ENCODE assay signal across 17 cellular contexts in genomic region chr1:2573250-2573649, GRCh38. TPM values are rescaled to one million over a fixed set of nuclear protein-coding genes. Genes with fewer than 3 reads are reported as not detected.
DNase-seq lines count a peak whose midpoint lies in the region; ATAC-seq and TF ChIP-seq lines count a peak whose summit lies in the region.
"Had no signal": no experiment of that assay in that cellular context is flagged by ENCODE, and none has a peak within 500 bp of the region (broad histone marks: within the 10 kb centered on the region; RNA-seq: fewer than 3 reads in every experiment).

No MANE protein-coding gene starts in this region.

- H3K9me3 ChIP-seq in HEK293 (ENCODE audit: control insufficient read depth, insufficient read depth, low read depth, low read length): no peaks in the 10 kb centered on the region

- H3K36me3 ChIP-seq in HEK293 (ENCODE audit: control insufficient read depth in 2 of 2, insufficient read depth in 1 of 2, low read length in 2 of 2): no peaks in the 10 kb centered on the region
- H3K36me3 ChIP-seq: BLaER1 had no signal

- H3K27me3 Mint-ChIP-seq in activated T-cell treated with anti-CD3 and anti-CD28 coated beads, Interleukin-2, amount 50 U/mL, for 72 hours (ENCODE audit: low read depth): no peaks in the 10 kb centered on the region
- H3K27me3 Mint-ChIP-seq in activated T-cell treated with anti-CD3 and anti-CD28 coated beads, Interleukin-2, amount 50 U/mL, for 24 hours: no peaks in the 10 kb centered on the region
- H3K27me3 Mint-ChIP-seq in activated T-helper 2 cell treated with anti-CD3 and anti-CD28 coated beads, Interferon-gamma antibody, Interleukin-2, Interleukin-4, amounts not matched to agents 10 μg/mL and 5 μg/mL and 100 μg/mL, durations not matched to agents 14 hours and 24 hours and 36 hours (ENCODE audit: low read depth): no peaks in the 10 kb centered on the region
- H3K27me3 Mint-ChIP-seq in memory B cell (no peaks in the 10 kb centered on the region), MCF 10A (ENCODE audit: insufficient read depth, unreplicated experiment) (peaks cover 23% of the 10 kb centered on the region)
- no peaks in the 10 kb centered on the region for H3K27me3 Mint-ChIP-seq in naive thymus-derived CD8-positive, alpha-beta T cell
- H3K27me3 Mint-ChIP-seq: CD4-positive, alpha-beta memory T cell had no signal

- no peak overlapping the region for H3K4me3 Mint-ChIP-seq in activated T-cell treated with anti-CD3 and anti-CD28 coated beads, Interleukin-2, amount 50 U/mL, for 72 hours
- no peak overlapping the region for H3K4me3 Mint-ChIP-seq in activated T-cell treated with anti-CD3 and anti-CD28 coated beads, Interleukin-2, amount 50 U/mL, for 24 hours
- no peak overlapping the region for H3K4me3 Mint-ChIP-seq in activated T-helper 2 cell treated with anti-CD3 and anti-CD28 coated beads, Interferon-gamma antibody, Interleukin-2, Interleukin-4, amounts not matched to agents 10 μg/mL and 5 μg/mL and 100 μg/mL, durations not matched to agents 14 hours and 24 hours and 36 hours (ENCODE audit: low read depth)
- H3K4me3 Mint-ChIP-seq in memory B cell (no peak overlapping the region), MCF 10A (ENCODE audit: unreplicated experiment) (no peak overlapping the region)
- H3K4me3 Mint-ChIP-seq in naive thymus-derived CD8-positive, alpha-beta T cell: no peak overlapping the region
- H3K4me3 Mint-ChIP-seq: H9 had no signal

- POLR2A ChIA-PET in HEK293 (lab: Yijun Ruan, JAX) (no interaction called here), MCF 10A (lab: Yijun Ruan, JAX) (no interaction called here)
- POLR2A ChIA-PET in naive thymus-derived CD8-positive, alpha-beta T cell (lab: Charles Lee): interaction anchor here (1.2 to 5.7 kb wide), 5 partner anchors 11 to 47 kb away, joined by 3 to 38 read pairs (median 7); partner anchors contain the start of genes PRXL2B and TNFRSF14

- H3K4me1 Mint-ChIP-seq in activated T-cell treated with anti-CD3 and anti-CD28 coated beads, Interleukin-2, amount 50 U/mL, for 72 hours (ENCODE audit: low read depth): peaks cover 22% of the 10 kb centered on the region
- peaks cover 22% of the 10 kb centered on the region for H3K4me1 Mint-ChIP-seq in activated T-cell treated with anti-CD3 and anti-CD28 coated beads, Interleukin-2, amount 50 U/mL, for 24 hours (ENCODE audit: low read depth)
- H3K4me1 Mint-ChIP-seq in activated T-helper 2 cell treated with anti-CD3 and anti-CD28 coated beads, Interferon-gamma antibody, Interleukin-2, Interleukin-4, amounts not matched to agents 10 μg/mL and 5 μg/mL and 100 μg/mL, durations not matched to agents 14 hours and 24 hours and 36 hours (ENCODE audit: low read depth): peaks cover 15% of the 10 kb centered on the region
- H3K4me1 Mint-ChIP-seq in memory B cell (peaks cover 22% of the 10 kb centered on the region), MCF 10A (ENCODE audit: insufficient read depth, unreplicated experiment) (no peaks in the 10 kb centered on the region)
- peaks cover 2 to 37% (median 29%) of the 10 kb centered on the region in 4 donors for H3K4me1 Mint-ChIP-seq in naive thymus-derived CD8-positive, alpha-beta T cell

- H3K9me3 Mint-ChIP-seq in activated T-cell treated with anti-CD3 and anti-CD28 coated beads, Interleukin-2, amount 50 U/mL, for 72 hours: peaks cover 13 to 19% of the 10 kb centered on the region in 2 donors
- H3K9me3 Mint-ChIP-seq in activated T-cell treated with anti-CD3 and anti-CD28 coated beads, Interleukin-2, amount 50 U/mL, for 24 hours: peaks cover 18% of the 10 kb centered on the region
- peaks cover 29% of the 10 kb centered on the region for H3K9me3 Mint-ChIP-seq in activated T-helper 2 cell treated with anti-CD3 and anti-CD28 coated beads, Interferon-gamma antibody, Interleukin-2, Interleukin-4, amounts not matched to agents 10 μg/mL and 5 μg/mL and 100 μg/mL, durations not matched to agents 14 hours and 24 hours and 36 hours
- peaks cover 14% of the 10 kb centered on the region for H3K9me3 Mint-ChIP-seq in memory B cell
- H3K9me3 Mint-ChIP-seq in naive thymus-derived CD8-positive, alpha-beta T cell: peaks cover 0 to 14% (median 5%) of the 10 kb centered on the region in 9 donors
- peaks cover 10% of the 10 kb centered on the region for H3K9me3 Mint-ChIP-seq in MCF 10A (ENCODE audit: unreplicated experiment)

- H3K4me3 ChIP-seq in HEK293 (ENCODE audit: low read depth, low read length): no peak overlapping the region
- H3K4me3 ChIP-seq: A549, BLaER1 had no signal

- DNase-seq in activated T-cell treated with anti-CD3 and anti-CD28 coated beads, Interleukin-2, amount 50 U/mL, for 72 hours: no peak
- no peak for DNase-seq in activated T-cell treated with anti-CD3 and anti-CD28 coated beads, Interleukin-2, amount 50 U/mL, for 24 hours
- no peak for DNase-seq in activated T-helper 2 cell treated with anti-CD3 and anti-CD28 coated beads, Interferon-gamma antibody, Interleukin-2, Interleukin-4, amounts not matched to agents 10 μg/mL and 5 μg/mL and 100 μg/mL, durations not matched to agents 14 hours and 24 hours and 36 hours (ENCODE audit: low spot score)
- no peak for DNase-seq in memory B cell (ENCODE audit: low spot score in 2 of 2)
- no peak for DNase-seq in activated CD4-positive, alpha-beta T cell treated with anti-CD3 and anti-CD28 coated beads, Interleukin-2, amount 50 U/mL, for 48 hours
- no peak for DNase-seq in naive thymus-derived CD8-positive, alpha-beta T cell
- no peak for DNase-seq in MCF 10A (ENCODE audit: unreplicated experiment)
- DNase-seq: CD4-positive, alpha-beta memory T cell; DMS79 treated with DMSO at 0.1 percent for 48 hours; GF-D8; H9 had no signal

- H3K4me1 ChIP-seq in HEK293 (ENCODE audit: control insufficient read depth, insufficient read depth, low read length): no peaks in the 10 kb centered on the region
- H3K4me1 ChIP-seq: A549 had no signal

- BruUV-seq in MCF 10A (replicated peaks; lab: Mats Ljungman, UMichigan): no TSS peak

- intact Hi-C loops in activated T-helper 2 cell treated with anti-CD3 and anti-CD28 coated beads, Interferon-gamma antibody, Interleukin-2, Interleukin-4, amounts not matched to agents 10 μg/mL and 5 μg/mL and 100 μg/mL, durations not matched to agents 14 hours and 24 hours and 36 hours (cut with micrococcal nuclease): no loop called here
- intact Hi-C loops in MCF 10A (cut with micrococcal nuclease): no loop called here

- TF ChIP-seq CTCF in HEK293 (tag by site-specific recombination; IDR thresholded peaks at IDR 0.05): no peak
- TF ChIP-seq CTCF in MCF 10A (IDR thresholded peaks at IDR 0.05; ENCODE audit: unreplicated experiment): no peak

- ATAC-seq in activated T-cell treated with anti-CD3 and anti-CD28 coated beads, Interleukin-2, amount 50 U/mL, for 72 hours (replicated peaks in 1 of 2): no peak
- no peak for ATAC-seq in memory B cell (ENCODE audit: low read depth)
- no peak for ATAC-seq in naive thymus-derived CD8-positive, alpha-beta T cell
- ATAC-seq: A549 had no signal

- H3K27ac ChIP-seq in HEK293 (ENCODE audit: extremely low read depth, low read depth, low read length): no peak overlapping the region
- H3K27ac ChIP-seq: 22Rv1, A549, BLaER1 had no signal

- H3K36me3 Mint-ChIP-seq in activated T-cell treated with anti-CD3 and anti-CD28 coated beads, Interleukin-2, amount 50 U/mL, for 72 hours (ENCODE audit: insufficient read depth in 2 of 2): peaks cover 19 to 20% of the 10 kb centered on the region in 2 donors
- no peaks in the 10 kb centered on the region for H3K36me3 Mint-ChIP-seq in activated T-cell treated with anti-CD3 and anti-CD28 coated beads, Interleukin-2, amount 50 U/mL, for 24 hours (ENCODE audit: low read depth)
- peaks cover 22% of the 10 kb centered on the region for H3K36me3 Mint-ChIP-seq in activated T-helper 2 cell treated with anti-CD3 and anti-CD28 coated beads, Interferon-gamma antibody, Interleukin-2, Interleukin-4, amounts not matched to agents 10 μg/mL and 5 μg/mL and 100 μg/mL, durations not matched to agents 14 hours and 24 hours and 36 hours (ENCODE audit: low read depth)
- H3K36me3 Mint-ChIP-seq in memory B cell (peaks cover 7% of the 10 kb centered on the region), MCF 10A (ENCODE audit: insufficient read depth, unreplicated experiment) (no peaks in the 10 kb centered on the region)
- peaks cover 0 to 16% (median 0%) of the 10 kb centered on the region in 3 donors for H3K36me3 Mint-ChIP-seq in naive thymus-derived CD8-positive, alpha-beta T cell

- CTCF ChIA-PET in HEK293 (lab: Yijun Ruan, JAX) (interaction anchor here (1.0 kb wide), 1 partner anchor 12 kb away, joined by 3 read pairs; no protein-coding TSS in a partner anchor), MCF 10A (lab: Yijun Ruan, JAX) (no interaction called here)

- peak overlapping the region; percentile 13 for H3K27ac Mint-ChIP-seq in activated T-cell treated with anti-CD3 and anti-CD28 coated beads, Interleukin-2, amount 50 U/mL, for 72 hours
- H3K27ac Mint-ChIP-seq in activated T-cell treated with anti-CD3 and anti-CD28 coated beads, Interleukin-2, amount 50 U/mL, for 24 hours: no peak overlapping the region
- H3K27ac Mint-ChIP-seq in activated T-helper 2 cell treated with anti-CD3 and anti-CD28 coated beads, Interferon-gamma antibody, Interleukin-2, Interleukin-4, amounts not matched to agents 10 μg/mL and 5 μg/mL and 100 μg/mL, durations not matched to agents 14 hours and 24 hours and 36 hours: peak overlapping the region; percentile 2
- H3K27ac Mint-ChIP-seq in memory B cell: peak overlapping the region; percentile 51
- peak overlapping the region in 3 of 10 donors; percentile 11 to 74 (median 18) for H3K27ac Mint-ChIP-seq in naive thymus-derived CD8-positive, alpha-beta T cell
- no peak overlapping the region for H3K27ac Mint-ChIP-seq in MCF 10A (ENCODE audit: low read depth, unreplicated experiment)
- H3K27ac Mint-ChIP-seq: H9 had no signal

RNA-seq across cellular contexts. Expression of gene PRXL2B, which starts 13.3 kb away (rescaled TPM):
- total RNA-seq in activated T-cell treated with anti-CD3 and anti-CD28 coated beads, Interleukin-2, amount 50 U/mL, for 72 hours: 10 to 100 TPM; 34.8 to 39.2 TPM
- total RNA-seq in activated T-helper 2 cell treated with anti-CD3 and anti-CD28 coated beads, Interferon-gamma antibody, Interleukin-2, Interleukin-4, amounts not matched to agents 10 μg/mL and 5 μg/mL and 100 μg/mL, durations not matched to agents 14 hours and 24 hours and 36 hours: 26.5 and 28.4 TPM in 2 replicates
- total RNA-seq in naive thymus-derived CD8-positive, alpha-beta T cell: 10 to 100 TPM; 39.6 to 45.4 TPM
- 10 to 100 TPM; 20.6 to 37.5 (median 27.4) TPM for polyA plus RNA-seq in naive thymus-derived CD8-positive, alpha-beta T cell
- 10.3 and 12.6 TPM in 2 replicates for total RNA-seq in MCF 10A (2022)

RNA-seq across cellular contexts. Expression of gene TNFRSF14, which starts 17.1 kb away (rescaled TPM):
- 100 to 1,000 TPM; 141 to 175 TPM for total RNA-seq in activated T-cell treated with anti-CD3 and anti-CD28 coated beads, Interleukin-2, amount 50 U/mL, for 72 hours
- total RNA-seq in activated T-helper 2 cell treated with anti-CD3 and anti-CD28 coated beads, Interferon-gamma antibody, Interleukin-2, Interleukin-4, amounts not matched to agents 10 μg/mL and 5 μg/mL and 100 μg/mL, durations not matched to agents 14 hours and 24 hours and 36 hours: 191 and 199 TPM in 2 replicates
- total RNA-seq in naive thymus-derived CD8-positive, alpha-beta T cell: 100 to 1,000 TPM; 187 to 190 TPM
- polyA plus RNA-seq in naive thymus-derived CD8-positive, alpha-beta T cell: 10 to 100 TPM; 45.8 to 61.6 (median 48.9) TPM
- total RNA-seq in MCF 10A (2022): 4.2 and 4.6 TPM in 2 replicates

RNA-seq across cellular contexts. Expression of gene HES5, which starts 43.2 kb away (rescaled TPM):
- total RNA-seq in activated T-cell treated with anti-CD3 and anti-CD28 coated beads, Interleukin-2, amount 50 U/mL, for 72 hours: under 1 TPM in 1 of 2 donors, not detected in 1; 0.49 TPM
- total RNA-seq in activated T-helper 2 cell treated with anti-CD3 and anti-CD28 coated beads, Interferon-gamma antibody, Interleukin-2, Interleukin-4, amounts not matched to agents 10 μg/mL and 5 μg/mL and 100 μg/mL, durations not matched to agents 14 hours and 24 hours and 36 hours: not detected in 2 replicates
- total RNA-seq in naive thymus-derived CD8-positive, alpha-beta T cell: under 1 TPM in 1 of 2 experiments, not detected in 1; 0.30 TPM
- polyA plus RNA-seq in naive thymus-derived CD8-positive, alpha-beta T cell: not detected
- not detected in 2 replicates for total RNA-seq in MCF 10A (2022)
- total RNA-seq: CD4-positive, alpha-beta memory T cell; H9 had no signal
- polyA plus RNA-seq: A549; CD14-positive monocyte; CD4-positive, alpha-beta memory T cell; H1 had no signal

RNA-seq across cellular contexts. Expression of gene PANK4, which starts 46.9 kb away (rescaled TPM):
- 10 to 100 TPM; 44.6 to 49.7 TPM for total RNA-seq in activated T-cell treated with anti-CD3 and anti-CD28 coated beads, Interleukin-2, amount 50 U/mL, for 72 hours
- total RNA-seq in activated T-helper 2 cell treated with anti-CD3 and anti-CD28 coated beads, Interferon-gamma antibody, Interleukin-2, Interleukin-4, amounts not matched to agents 10 μg/mL and 5 μg/mL and 100 μg/mL, durations not matched to agents 14 hours and 24 hours and 36 hours: 49.1 and 52.2 TPM in 2 replicates
- 100 to 1,000 TPM; 149 to 155 TPM for total RNA-seq in naive thymus-derived CD8-positive, alpha-beta T cell
- 10 to 100 TPM in 2 of 3 donors, 1 to 10 TPM in 1; 9.0 to 31.7 (median 13.4) TPM for polyA plus RNA-seq in naive thymus-derived CD8-positive, alpha-beta T cell
- 22.1 and 25.4 TPM in 2 replicates for total RNA-seq in MCF 10A (2022)

RNA-seq across cellular contexts. Expression of gene MMEL1, which starts 59.6 kb away (rescaled TPM):
- 1 to 10 TPM; 1.5 to 1.9 TPM for total RNA-seq in activated T-cell treated with anti-CD3 and anti-CD28 coated beads, Interleukin-2, amount 50 U/mL, for 72 hours
- 0.73 and 1.2 TPM in 2 replicates for total RNA-seq in activated T-helper 2 cell treated with anti-CD3 and anti-CD28 coated beads, Interferon-gamma antibody, Interleukin-2, Interleukin-4, amounts not matched to agents 10 μg/mL and 5 μg/mL and 100 μg/mL, durations not matched to agents 14 hours and 24 hours and 36 hours
- total RNA-seq in naive thymus-derived CD8-positive, alpha-beta T cell: 1 to 10 TPM; 2.5 to 3.3 TPM
- polyA plus RNA-seq in naive thymus-derived CD8-positive, alpha-beta T cell: 10 to 100 TPM in 1 of 3 donors, 1 to 10 TPM in 2; 6.0 to 18.9 (median 9.6) TPM
- total RNA-seq in MCF 10A (2022): not detected in 2 replicates
- polyA plus RNA-seq: A549 had no signal

Comparison
In these comparisons a context has a peak if more than half of its experiments do, and no peak if none do; other contexts are left out.
1. H3K27ac Mint-ChIP-seq: peak in activated T-cell treated with anti-CD3 and anti-CD28 coated beads, Interleukin-2, amount 50 U/mL, for 72 hours (single experiment), activated T-helper 2 cell treated with anti-CD3 and anti-CD28 coated beads, Interferon-gamma antibody, Interleukin-2, Interleukin-4, amounts not matched to agents 10 μg/mL and 5 μg/mL and 100 μg/mL, durations not matched to agents 14 hours and 24 hours and 36 hours (single experiment) and memory B cell (single experiment); none in activated T-cell treated with anti-CD3 and anti-CD28 coated beads, Interleukin-2, amount 50 U/mL, for 24 hours (single experiment) and MCF 10A (single experiment).
2. RNA of gene TNFRSF14, which starts 17.1 kb away (total RNA-seq): 191 to 199 TPM in activated T-helper 2 cell treated with anti-CD3 and anti-CD28 coated beads, Interferon-gamma antibody, Interleukin-2, Interleukin-4, amounts not matched to agents 10 μg/mL and 5 μg/mL and 100 μg/mL, durations not matched to agents 14 hours and 24 hours and 36 hours, 187 to 190 TPM in naive thymus-derived CD8-positive, alpha-beta T cell and 141 to 175 TPM in activated T-cell treated with anti-CD3 and anti-CD28 coated beads, Interleukin-2, amount 50 U/mL, for 72 hours; 4.2 to 4.6 TPM in MCF 10A; every median in the first group is over 10 times any median in the second.